5 cellular contexts compared by ENCODE assay signal in genomic region chr20:59764037-59764436, GRCh38.
"Had no signal": no experiment of that assay in that cellular context is flagged by ENCODE, and none has a peak within 500 bp of the region (broad histone marks: within the 10 kb centered on the region; RNA-seq: fewer than 3 reads in every experiment).

No MANE protein-coding gene starts in this region.

- FAIRE-seq: H1, H54 had no signal

- H2AFZ ChIP-seq: GM23338 had no signal

- DNase-seq: H9, HCEC 1CT had no signal

- H3K4me2 ChIP-seq: GM23338 had no signal

- ATAC-seq: GM23338 had no signal

- H3K4me3 ChIP-seq: GM23338 had no signal
